7 cellular contexts compared by ENCODE assay signal in the genomic region with DNA sequence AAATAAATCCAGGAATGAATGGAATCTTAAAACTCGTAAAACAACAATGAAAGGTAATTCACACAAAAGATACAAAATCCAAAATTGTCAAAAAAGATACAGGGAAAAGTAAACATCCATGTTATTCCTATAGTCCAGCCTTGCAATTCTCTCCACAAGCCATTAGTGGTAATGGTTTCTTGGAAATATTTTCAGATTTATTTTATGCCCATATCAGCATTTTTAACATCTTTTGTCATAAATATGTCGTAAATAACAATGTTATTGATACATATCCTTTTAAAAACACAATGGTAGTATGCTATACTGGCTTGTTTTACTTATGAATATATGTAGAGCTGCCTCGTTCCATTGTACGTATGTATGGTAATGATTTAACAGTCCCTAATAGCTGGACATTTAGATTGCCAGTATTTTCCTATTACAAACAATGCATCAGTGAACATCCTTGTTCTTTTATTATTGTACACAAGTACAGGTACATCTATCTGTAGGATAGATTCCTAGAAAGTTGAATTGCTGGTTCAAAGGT. TPM values are rescaled to one million over a fixed set of nuclear protein-coding genes. Genes with fewer than 3 reads are reported as not detected.
DNase-seq lines count a peak whose midpoint lies in the region; ATAC-seq and TF ChIP-seq lines count a peak whose summit lies in the region.

No MANE protein-coding gene starts in this region.

- intact Hi-C loops in right cardiac atrium (cut with DNase I), result loop anchor here (5.0 to 10.0 kb wide), 5 partner anchors 224 to 544 kb away; a partner anchor contains a TSS

- H3K27ac ChIP-seq in H9 (ENCODE audit: insufficient read length, low read depth, low read length) (no peak overlapping the region), right cardiac atrium (ENCODE audit: low read length) (no peak overlapping the region)

- H3K14ac ChIP-seq in H9 (ENCODE audit: insufficient read depth, low read length), result no peak overlapping the region

- no peak overlapping the region for H3K18ac ChIP-seq in H9 (ENCODE audit: insufficient read length, low read depth, low read length)

- peaks cover 18 to 23% of the 10 kb centered on the region in 2 experiments for H3K9me3 Mint-ChIP-seq in H9
- H3K9me3 Mint-ChIP-seq in stimulated activated memory B cell treated with anti-CD40 and anti-IgM and Interleukin-4, amounts not matched to agents 10 μg/mL and 1 μg/mL and 100 μg/mL, for 72 hours, result peaks cover 4% of the 10 kb centered on the region

- H3T11ph ChIP-seq in H9 (ENCODE audit: low read length), result no peak overlapping the region

- H3K79me2 ChIP-seq in H9 (ENCODE audit: insufficient read depth, low read length), result no peaks in the 10 kb centered on the region

- H3K27ac Mint-ChIP-seq in H9, result no peak overlapping the region
- H3K27ac Mint-ChIP-seq in stimulated activated memory B cell treated with anti-CD40 and anti-IgM and Interleukin-4, amounts not matched to agents 10 μg/mL and 1 μg/mL and 100 μg/mL, for 72 hours, result peak overlapping the region; percentile 93

- H3K9me3 ChIP-seq in H9 (ENCODE audit: control insufficient read depth, low read depth, low read length) (no peaks in the 10 kb centered on the region), right cardiac atrium (ENCODE audit: control insufficient read depth, low read length) (no peaks in the 10 kb centered on the region)

- H3K4ac ChIP-seq in H9 (ENCODE audit: low read depth, low read length), result no peak overlapping the region

- no peak overlapping the region for H4K5ac ChIP-seq in H9 (ENCODE audit: insufficient read length, low read depth, low read length)

- H3K27me3 ChIP-seq in H9 (ENCODE audit: insufficient read depth, low read length) (no peaks in the 10 kb centered on the region), right cardiac atrium (ENCODE audit: control insufficient read depth, insufficient read depth) (no peaks in the 10 kb centered on the region)

- peaks cover 7 to 19% (median 10%) of the 10 kb centered on the region in 3 experiments for H3K36me3 Mint-ChIP-seq in H9 (ENCODE audit: insufficient read depth in 1 of 3, low read depth in 3 of 3)
- H3K36me3 Mint-ChIP-seq in stimulated activated memory B cell treated with anti-CD40 and anti-IgM and Interleukin-4, amounts not matched to agents 10 μg/mL and 1 μg/mL and 100 μg/mL, for 72 hours, result peaks cover 5% of the 10 kb centered on the region

- H3K23me2 ChIP-seq in H9 (ENCODE audit: insufficient read length, low read depth, low read length, poor library complexity, severe bottlenecking), result no peaks in the 10 kb centered on the region

- H3K79me1 ChIP-seq in H9 (ENCODE audit: insufficient read depth, low read depth, low read length, poor library complexity, severe bottlenecking), result no peaks in the 10 kb centered on the region

- no peak overlapping the region for H2BK20ac ChIP-seq in H9 (ENCODE audit: low read depth, low read length, poor library complexity, severe bottlenecking)

- no peak overlapping the region for H3K9ac ChIP-seq in H9 (ENCODE audit: extremely low read depth, insufficient read length, low read length)

- ATAC-seq in right cardiac atrium, result no peak
- no peak for ATAC-seq in stimulated activated memory B cell treated with anti-CD40 and anti-IgM and Interleukin-4, amounts not matched to agents 10 μg/mL and 1 μg/mL and 100 μg/mL, for 72 hours

- WGBS in H9 (ENCODE audit: extremely low coverage, insufficient read length, low lambda C conversion rate), result no CpG with 5 or more reads among the region's 4 CpGs
- WGBS in right cardiac atrium, result 60% methylated on average over 4 of the region's 4 CpGs

- H3K27me3 Mint-ChIP-seq in H9 (ENCODE audit: low read depth), result peaks cover 3% of the 10 kb centered on the region; the same call in 1 of the 2 replicates
- H3K27me3 Mint-ChIP-seq in stimulated activated memory B cell treated with anti-CD40 and anti-IgM and Interleukin-4, amounts not matched to agents 10 μg/mL and 1 μg/mL and 100 μg/mL, for 72 hours, result peaks cover 8% of the 10 kb centered on the region

- H2AK5ac ChIP-seq in H9 (ENCODE audit: insufficient read length, low read length), result no peak overlapping the region

- H3K4me1 ChIP-seq in H9 (ENCODE audit: insufficient read depth, low read length) (no peaks in the 10 kb centered on the region), right cardiac atrium (ENCODE audit: control insufficient read depth, insufficient read depth, low read length) (peaks cover 3% of the 10 kb centered on the region)

- TF ChIP-seq CTCF in H9 (conservative IDR thresholded peaks at IDR 0.05) (no peak), WI38 (IDR thresholded peaks at IDR 0.05; ENCODE audit: low read depth, low read length) (no peak)

- no peak overlapping the region for H2BK15ac ChIP-seq in H9 (ENCODE audit: low read depth, low read length)

- no peaks in the 10 kb centered on the region for H4K20me1 ChIP-seq in H9 (ENCODE audit: control insufficient read depth, insufficient read depth, insufficient read length)

- H4K91ac ChIP-seq in H9 (ENCODE audit: insufficient read length, low read depth, low read length), result no peak overlapping the region

- H2BK120ac ChIP-seq in H9 (ENCODE audit: low read depth, low read length, poor library complexity, severe bottlenecking), result no peak overlapping the region

- H3K23ac ChIP-seq in H9 (ENCODE audit: insufficient read length, low read depth, low read length), result no peak overlapping the region

- no peak overlapping the region for H2BK12ac ChIP-seq in H9 (ENCODE audit: insufficient read length, low read depth, low read length)

- DNase-seq in H9 (no peak), right cardiac atrium (no peak), A172 (ENCODE audit: low spot score) (no peak), NOMO-1 (lab: John Stamatoyannopoulos, UW; ENCODE audit: unreplicated experiment in 2 of 2) (no peak)
- DNase-seq in effector CD8-positive, alpha-beta T cell (lab: John Stamatoyannopoulos, UW), result no peak

- H2AFZ ChIP-seq in H9 (ENCODE audit: low read length), result no peak overlapping the region

- no peak overlapping the region for H3K56ac ChIP-seq in H9 (ENCODE audit: insufficient read length, low read depth, low read length)

- H3K4me3 ChIP-seq in WI38 (ENCODE audit: low read depth, low read length) (peak overlapping the region; percentile 77), right cardiac atrium (ENCODE audit: low read length) (peak overlapping the region; percentile 68)

- no peak overlapping the region for H4K8ac ChIP-seq in H9 (replicated peaks; ENCODE audit: insufficient read length, low read depth, low read length)

- H3K4me2 ChIP-seq in H9 (ENCODE audit: insufficient read depth, insufficient read length, low read length), result peak overlapping the region; percentile 77

- no peak overlapping the region for H2BK5ac ChIP-seq in H9 (ENCODE audit: insufficient read length, low read length)

- peaks cover 10% of the 10 kb centered on the region in 2 experiments for H3K4me1 Mint-ChIP-seq in H9
- H3K4me1 Mint-ChIP-seq in stimulated activated memory B cell treated with anti-CD40 and anti-IgM and Interleukin-4, amounts not matched to agents 10 μg/mL and 1 μg/mL and 100 μg/mL, for 72 hours, result peaks cover 28% of the 10 kb centered on the region

- H3K4me3 Mint-ChIP-seq in H9, result peak overlapping the region; percentile 89 to 93
- peak overlapping the region; percentile 95 for H3K4me3 Mint-ChIP-seq in stimulated activated memory B cell treated with anti-CD40 and anti-IgM and Interleukin-4, amounts not matched to agents 10 μg/mL and 1 μg/mL and 100 μg/mL, for 72 hours

RNA-seq across cellular contexts. Expression of a gene that starts 30.6 kb away (rescaled TPM):
- total RNA-seq in H9 (2021), result 96.0 and 101 TPM in 2 replicates
- 10 to 100 TPM; 33.3 to 43.5 (median 39.4) TPM for total RNA-seq in right cardiac atrium
- polyA plus RNA-seq in right cardiac atrium, result 35.1 TPM
- total RNA-seq in A172 (2014; rRNA removed; shearing (Covaris generic)), result 57.8 and 58.2 TPM in 2 replicates
